ENCODE assay signal across 8 cellular contexts in genomic region chr11:59753650-59754493, GRCh38. TPM values are rescaled to one million over a fixed set of nuclear protein-coding genes. Genes with fewer than 3 reads are reported as not detected.
DNase-seq lines count a peak whose midpoint lies in the region; TF ChIP-seq lines count a peak whose summit lies in the region.

No MANE protein-coding gene starts in this region.

- H3K36me3 ChIP-seq in ES-I3 (ENCODE audit: insufficient read depth, low read length): peaks cover 6% of the 10 kb centered on the region; the same call in 1 of the 2 replicates
- H3K36me3 ChIP-seq in SK-N-MC (ENCODE audit: insufficient read depth, low read length): no peaks in the 10 kb centered on the region
- H3K36me3 ChIP-seq in ovary: no peaks in the 10 kb centered on the region
- H3K36me3 ChIP-seq in thymus (ENCODE audit: control insufficient read depth, insufficient read depth): no peaks in the 10 kb centered on the region

- peak overlapping the region; percentile 100 for H3K4me3 Mint-ChIP-seq in glutamatergic neuron (ENCODE audit: unreplicated experiment)

- peak; percentile 75 for DNase-seq in H4 (ENCODE audit: low spot score)
- peak; percentile 86 for DNase-seq in LoVo (ENCODE audit: low spot score)
- DNase-seq in SK-N-MC (ENCODE audit: low read depth, low spot score): no peak
- DNase-seq in activated naive CD4-positive, alpha-beta T cell treated with anti-CD3 and anti-CD28 coated beads, Interleukin-2, amount 50 U/mL, for 16 hours: peak; percentile 81
- DNase-seq in glutamatergic neuron: peak; percentile 88
- peak; percentile 82 to 91 (median 87) for DNase-seq in ovary

- H3K9me3 ChIP-seq in ES-I3 (ENCODE audit: control insufficient read depth, insufficient read depth, low read length) (no peaks in the 10 kb centered on the region), SK-N-MC (ENCODE audit: low read depth, low read length) (no peaks in the 10 kb centered on the region), ovary (no peaks in the 10 kb centered on the region), thymus (ENCODE audit: control insufficient read depth) (no peaks in the 10 kb centered on the region)

- H3K4me1 Mint-ChIP-seq in glutamatergic neuron (ENCODE audit: low read depth, unreplicated experiment): peaks cover 8% of the 10 kb centered on the region

- TF ChIP-seq EP300 in ovary (IDR thresholded peaks at IDR 0.05): no peak

- H3K27me3 ChIP-seq in ovary: no peaks in the 10 kb centered on the region
- peaks cover 6% of the 10 kb centered on the region for H3K27me3 ChIP-seq in thymus (ENCODE audit: control insufficient read depth, insufficient read depth)

- intact Hi-C loops in ovary (cut with DNase I): loop anchor here (2.0 to 10.0 kb wide), 3 partner anchors 48 to 51 kb away; no protein-coding TSS in a partner anchor

- no peaks in the 10 kb centered on the region for H3K36me3 Mint-ChIP-seq in glutamatergic neuron (ENCODE audit: unreplicated experiment)

- TF ChIP-seq CTCF in glutamatergic neuron (IDR thresholded peaks at IDR 0.05; ENCODE audit: partially characterized antibody, unreplicated experiment) (peak; percentile 97), ovary (IDR thresholded peaks at IDR 0.05) (peak; percentile 79 to 98 (median 86))

- H3K9me3 Mint-ChIP-seq in glutamatergic neuron (ENCODE audit: unreplicated experiment): peaks cover 9% of the 10 kb centered on the region

- H3K27ac Mint-ChIP-seq in glutamatergic neuron (ENCODE audit: unreplicated experiment): peak overlapping the region; percentile 92

- H3K27me3 Mint-ChIP-seq in glutamatergic neuron (ENCODE audit: unreplicated experiment): peaks cover 15% of the 10 kb centered on the region

- H3K4me1 ChIP-seq in ES-I3 (ENCODE audit: insufficient read depth, low read length) (peaks cover 7% of the 10 kb centered on the region), ovary (ENCODE audit: insufficient read depth) (peaks cover 6% of the 10 kb centered on the region), thymus (ENCODE audit: control insufficient read depth, insufficient read depth, low read length) (peaks cover 5% of the 10 kb centered on the region)

- H3K4me3 ChIP-seq in SK-N-MC: peak overlapping the region; percentile 95
- H3K4me3 ChIP-seq in ovary: peak overlapping the region; percentile 73
- H3K4me3 ChIP-seq in thymus (ENCODE audit: low read length): peak overlapping the region; percentile 81

- H3K9ac ChIP-seq in ES-I3 (ENCODE audit: low read depth, low read length) (peak overlapping the region; percentile 97), SK-N-MC (ENCODE audit: insufficient read length) (peak overlapping the region; percentile 68)

- no peak overlapping the region for H3K27ac ChIP-seq in SK-N-MC
- peak overlapping the region in 1 of 2 donors; percentile 95 for H3K27ac ChIP-seq in ovary
- H3K27ac ChIP-seq in thymus (ENCODE audit: low read depth): no peak overlapping the region

- WGBS in ovary, 3 donors: 28 to 32% (median 31%) methylated on average over 47 of the region's 47 CpGs
- WGBS in thymus: 38% methylated on average over 47 of the region's 47 CpGs

- no peak for TF ChIP-seq POLR2A in ovary (IDR thresholded peaks at IDR 0.05)

RNA-seq across cellular contexts. Expression of gene STX3, which starts 1.3 kb away (rescaled TPM):
- total RNA-seq in H4 (2014; rRNA removed; shearing (Covaris generic)): 25.4 and 40.5 TPM in 2 replicates
- 42.1 TPM for total RNA-seq in glutamatergic neuron (ENCODE audit: unreplicated experiment)
- total RNA-seq in ovary: 10 to 100 TPM; 14.6 to 29.4 (median 16.2) TPM
- polyA plus RNA-seq in ovary: 10 to 100 TPM; 13.3 to 23.1 TPM
- 14.1 TPM for polyA plus RNA-seq in thymus

RNA-seq across cellular contexts. Expression of gene OR10V1, which starts 40.2 kb away (rescaled TPM):
- not detected in 2 replicates for total RNA-seq in H4 (2014; rRNA removed; shearing (Covaris generic))
- not detected for total RNA-seq in glutamatergic neuron (ENCODE audit: unreplicated experiment)
- not detected for total RNA-seq in ovary
- polyA plus RNA-seq in ovary: not detected
- polyA plus RNA-seq in thymus: not detected

RNA-seq across cellular contexts. Expression of gene MRPL16, which starts 56.7 kb away (rescaled TPM):
- 62.1 and 64.8 TPM in 2 replicates for total RNA-seq in H4 (2014; rRNA removed; shearing (Covaris generic))
- 36.4 TPM for total RNA-seq in glutamatergic neuron (ENCODE audit: unreplicated experiment)
- 10 to 100 TPM; 30.0 to 40.4 (median 35.9) TPM for total RNA-seq in ovary
- 10 to 100 TPM; 45.4 to 68.1 TPM for polyA plus RNA-seq in ovary
- 67.7 TPM for polyA plus RNA-seq in thymus
